In the genomic region with DNA sequence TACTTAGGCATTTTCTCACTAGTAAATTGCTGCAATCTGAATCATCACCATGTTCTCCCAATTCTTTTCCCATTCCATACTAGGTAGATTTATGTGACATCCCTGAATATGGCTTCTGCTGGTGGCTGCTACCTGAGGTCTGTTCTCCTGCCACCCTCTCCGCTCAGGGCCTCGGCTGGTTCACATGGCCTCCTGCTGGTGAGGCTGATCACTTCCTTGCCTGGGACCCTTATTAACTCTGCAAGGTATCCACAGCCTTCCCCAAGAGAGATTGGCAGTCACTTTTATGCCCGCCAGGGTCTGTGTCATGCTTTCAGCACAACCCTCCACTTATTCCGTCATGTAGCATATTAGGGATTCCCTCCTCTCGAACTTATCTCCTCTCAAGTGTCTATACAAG, we compare ENCODE assay signal across 24 cellular contexts.
"Had no signal": no experiment of that assay in that cellular context is flagged by ENCODE, and none has a peak within 500 bp of the region (broad histone marks: within the 10 kb centered on the region; RNA-seq: fewer than 3 reads in every experiment).

No MANE protein-coding gene starts in this region.

- H3K27me3 ChIP-seq: body of pancreas, gastrocnemius medialis, spleen, upper lobe of right lung had no signal

- H3K27ac ChIP-seq: body of pancreas, gastrocnemius medialis, left ventricle myocardium inferior, spleen, thoracic aorta, upper lobe of right lung had no signal

- H3K9me3 Mint-ChIP-seq: activated CD8-positive, alpha-beta T cell treated with anti-CD3 and anti-CD28 coated beads for 36 hours; activated naive CD8-positive, alpha-beta T cell treated with anti-CD3 and anti-CD28 coated beads, Interleukin-2, amount 50 U/mL, for 24 hours had no signal

- ATAC-seq: activated CD8-positive, alpha-beta memory T cell treated with anti-CD3 and anti-CD28 coated beads, Interleukin-2, amount 10 ng/mL, durations not matched to agents 7 days and 5 days; activated CD8-positive, alpha-beta T cell treated with anti-CD3 and anti-CD28 coated beads for 36 hours; activated naive CD8-positive, alpha-beta T cell treated with anti-CD3 and anti-CD28 coated beads, Interleukin-2, amount 50 U/mL, for 24 hours; body of pancreas; gastrocnemius medialis; naive thymus-derived CD8-positive, alpha-beta T cell; upper lobe of right lung had no signal

- H3K27ac Mint-ChIP-seq: activated CD4-positive, alpha-beta T cell treated with anti-CD3 and anti-CD28 coated beads, Interleukin-2, amount 10 ng/mL, durations not matched to agents 7 days and 5 days; activated CD8-positive, alpha-beta memory T cell treated with anti-CD3 and anti-CD28 coated beads, Interleukin-2, amount 10 ng/mL, durations not matched to agents 7 days and 5 days; activated CD8-positive, alpha-beta T cell treated with anti-CD3 and anti-CD28 coated beads for 36 hours; activated naive CD8-positive, alpha-beta T cell treated with anti-CD3 and anti-CD28 coated beads, Interleukin-2, amount 50 U/mL, for 24 hours; activated T-helper 1 cell treated with anti-CD3 and anti-CD28 coated beads, Interleukin-12 subunit alpha, Interleukin-12 subunit beta, Interleukin-2, Interleukin-4 antibody, amounts not matched to agents 30 ng/mL and 10 ng/mL and 1 ng/mL, durations not matched to agents 14 hours and 24 hours and 36 hours; dendritic cell treated with granulocyte-macrophage colony-stimulating factor and Interleukin-4, amounts not matched to agents 40 ng/mL and 50 ng/mL, for 4 days; mesothelial cell of epicardium; naive thymus-derived CD8-positive, alpha-beta T cell had no signal

- H3K36me3 Mint-ChIP-seq: activated CD8-positive, alpha-beta memory T cell treated with anti-CD3 and anti-CD28 coated beads, Interleukin-2, amount 10 ng/mL, durations not matched to agents 7 days and 5 days; naive thymus-derived CD8-positive, alpha-beta T cell had no signal

- H3K4me1 Mint-ChIP-seq: activated CD4-positive, alpha-beta T cell treated with anti-CD3 and anti-CD28 coated beads, Interleukin-2, amount 10 ng/mL, durations not matched to agents 7 days and 5 days; activated CD8-positive, alpha-beta memory T cell treated with anti-CD3 and anti-CD28 coated beads, Interleukin-2, amount 10 ng/mL, durations not matched to agents 7 days and 5 days; activated naive CD8-positive, alpha-beta T cell treated with anti-CD3 and anti-CD28 coated beads, Interleukin-2, amount 50 U/mL, for 24 hours; naive thymus-derived CD8-positive, alpha-beta T cell had no signal

- H3K27me3 Mint-ChIP-seq: activated CD4-positive, alpha-beta T cell treated with anti-CD3 and anti-CD28 coated beads, Interleukin-2, amount 10 ng/mL, durations not matched to agents 7 days and 5 days; activated CD8-positive, alpha-beta memory T cell treated with anti-CD3 and anti-CD28 coated beads, Interleukin-2, amount 10 ng/mL, durations not matched to agents 7 days and 5 days; activated CD8-positive, alpha-beta T cell treated with anti-CD3 and anti-CD28 coated beads for 36 hours; activated naive CD8-positive, alpha-beta T cell treated with anti-CD3 and anti-CD28 coated beads, Interleukin-2, amount 50 U/mL, for 24 hours; dendritic cell treated with granulocyte-macrophage colony-stimulating factor and Interleukin-4, amounts not matched to agents 40 ng/mL and 50 ng/mL, for 4 days had no signal

- DNase-seq: activated CD4-positive, alpha-beta T cell treated with anti-CD3 and anti-CD28 coated beads, Interleukin-2, amount 10 ng/mL, durations not matched to agents 7 days and 5 days; activated CD4-positive, CD25-positive, alpha-beta regulatory T cell treated with anti-CD3 and anti-CD28 coated beads, Interleukin-2, amount 50 U/mL, for 72 hours; activated CD8-positive, alpha-beta memory T cell treated with anti-CD3 and anti-CD28 coated beads, Interleukin-2, amount 10 ng/mL, durations not matched to agents 7 days and 5 days; activated CD8-positive, alpha-beta T cell treated with anti-CD3 and anti-CD28 coated beads for 36 hours; activated gamma-delta T cell; activated naive CD4-positive, alpha-beta T cell treated with anti-CD3 and anti-CD28 coated beads, Interleukin-2, amount 50 U/mL, for 16 hours; activated naive CD8-positive, alpha-beta T cell treated with anti-CD3 and anti-CD28 coated beads, Interleukin-2, amount 50 U/mL, for 24 hours; activated T-cell treated with anti-CD3 and anti-CD28 coated beads for 4 hours; body of pancreas; caudate nucleus; effector CD4-positive, alpha-beta T cell; gastrocnemius medialis; hippocampal formation; left ventricle myocardium inferior; naive thymus-derived CD8-positive, alpha-beta T cell; retina; spleen; stimulated activated CD4-positive, alpha-beta T cell treated with anti-CD3 and anti-CD28 coated beads, Interleukin-4, amount 100 ng/mL, for 24 hours; stimulated activated naive CD4-positive, alpha-beta T cell treated with Interleukin-2 at 50 U/mL for 16 hours; upper lobe of right lung had no signal

- H3K4me3 Mint-ChIP-seq: activated CD4-positive, alpha-beta T cell treated with anti-CD3 and anti-CD28 coated beads, Interleukin-2, amount 10 ng/mL, durations not matched to agents 7 days and 5 days; activated CD8-positive, alpha-beta memory T cell treated with anti-CD3 and anti-CD28 coated beads, Interleukin-2, amount 10 ng/mL, durations not matched to agents 7 days and 5 days; activated CD8-positive, alpha-beta T cell treated with anti-CD3 and anti-CD28 coated beads for 36 hours; activated naive CD8-positive, alpha-beta T cell treated with anti-CD3 and anti-CD28 coated beads, Interleukin-2, amount 50 U/mL, for 24 hours; activated T-helper 1 cell treated with anti-CD3 and anti-CD28 coated beads, Interleukin-12 subunit alpha, Interleukin-12 subunit beta, Interleukin-2, Interleukin-4 antibody, amounts not matched to agents 30 ng/mL and 10 ng/mL and 1 ng/mL, durations not matched to agents 14 hours and 24 hours and 36 hours; dendritic cell treated with granulocyte-macrophage colony-stimulating factor and Interleukin-4, amounts not matched to agents 40 ng/mL and 50 ng/mL, for 4 days; mesothelial cell of epicardium; naive thymus-derived CD8-positive, alpha-beta T cell had no signal

- H3K4me1 ChIP-seq: gastrocnemius medialis, left ventricle myocardium inferior, spleen, upper lobe of right lung had no signal
